In the genomic region with DNA sequence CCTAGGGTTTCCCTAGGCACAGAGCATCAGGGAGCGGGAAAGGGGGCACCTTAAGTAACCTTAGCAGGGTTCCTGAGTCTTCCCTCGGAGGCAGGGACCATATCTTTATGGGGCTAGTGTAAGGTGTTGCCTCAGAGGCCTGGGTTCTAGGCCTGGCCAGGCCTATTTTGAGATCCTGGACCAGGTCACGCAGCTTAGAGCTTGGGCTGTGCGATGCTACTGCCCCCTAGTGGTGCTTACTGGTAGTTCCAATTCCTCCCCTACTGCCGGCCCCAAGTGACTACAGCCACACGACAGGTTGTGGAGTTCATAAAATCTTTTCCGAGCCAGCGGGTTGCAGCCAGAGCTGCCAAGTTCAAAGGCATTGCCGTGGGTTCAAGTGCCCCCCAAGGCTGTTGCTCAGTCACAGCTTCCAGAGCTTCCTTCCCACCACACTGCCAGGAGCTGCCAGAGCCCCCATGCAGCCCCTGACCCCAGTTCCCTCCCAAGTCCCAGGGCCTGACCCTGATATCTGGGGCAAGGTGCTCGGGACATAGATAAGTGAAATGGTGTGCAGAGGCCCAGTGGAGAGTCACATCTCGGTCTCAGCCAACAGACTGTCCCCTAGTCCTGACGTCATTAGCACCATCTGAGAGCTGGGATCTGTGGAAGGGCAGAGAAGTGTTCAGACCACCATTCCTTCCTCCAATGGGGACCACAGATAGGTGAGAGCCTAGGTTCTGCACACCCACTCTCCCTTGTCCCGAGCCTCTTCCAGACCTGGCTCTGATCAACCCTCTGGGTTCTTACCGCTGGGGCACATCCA, we compare ENCODE assay signal across 8 cellular contexts. TPM values are rescaled to one million over a fixed set of nuclear protein-coding genes. Genes with fewer than 3 reads are reported as not detected.
DNase-seq lines count a peak whose midpoint lies in the region; ATAC-seq and TF ChIP-seq lines count a peak whose summit lies in the region.

No MANE protein-coding gene starts in this region.

- peak overlapping the region in 2 of 12 donors; percentile 0 to 47 for H3K27ac ChIP-seq in heart left ventricle

- POLR2A ChIA-PET in T-cell (lab: Charles Lee): interaction anchor here (0.5 to 0.6 kb wide), 3 partner anchors 29 to 926 kb away, joined by 3 read pairs; a partner anchor contains a TSS

- H3K27me3 ChIP-seq in adipocyte (replicated peaks; ENCODE audit: control insufficient read depth, insufficient read depth, low read length) (no peaks in the 10 kb centered on the region), heart left ventricle (peaks cover 0 to 16% (median 0%) of the 10 kb centered on the region in 9 donors)

- H3K36me3 ChIP-seq in adipocyte (ENCODE audit: control insufficient read depth, insufficient read depth, low read length, severe bottlenecking) (peaks cover 48% of the 10 kb centered on the region), heart left ventricle (peaks cover 3 to 54% (median 47%) of the 10 kb centered on the region in 9 donors)

- ATAC-seq in GM21723 (IDR thresholded peaks at IDR 0.05; ENCODE audit: unreplicated experiment) (peak; percentile 52), T-cell (replicated peaks in 1 of 4) (peak; percentile 61 to 72 (median 68)), heart left ventricle (peak; percentile 36 to 71 (median 40)), GM18867 (IDR thresholded peaks at IDR 0.05; ENCODE audit: unreplicated experiment) (no peak)

- peak overlapping the region in 1 of 2 donors; percentile 46 for H3K27ac Mint-ChIP-seq in T-cell

- CTCF ChIA-PET in T-cell (lab: Charles Lee): interaction anchor here (0.6 to 2.6 kb wide), 22 partner anchors 10 to 959 kb away, joined by 3 to 10 read pairs (median 3); a partner anchor contains a TSS

- H3K27me3 Mint-ChIP-seq in T-cell: peaks cover 17 to 19% of the 10 kb centered on the region in 2 donors

- H3K9me3 Mint-ChIP-seq in T-cell: no peaks in the 10 kb centered on the region

- intact Hi-C loops in heart left ventricle (cut with DNase I): loop anchor here in 9 of 10 donors (1.0 to 10.0 kb wide), 10 partner anchors 52 to 252 kb away; a partner anchor contains a TSS

- H3K4me1 ChIP-seq in adipocyte (ENCODE audit: control insufficient read depth, insufficient read depth, low read length) (peaks cover 8% of the 10 kb centered on the region), heart left ventricle (peaks cover 8 to 63% (median 37%) of the 10 kb centered on the region in 12 donors)

- H3K9me3 ChIP-seq in adipocyte (ENCODE audit: control insufficient read depth, low read length): no peaks in the 10 kb centered on the region
- no peaks in the 10 kb centered on the region for H3K9me3 ChIP-seq in heart left ventricle

- peak; percentile 89 to 100 (median 97) for TF ChIP-seq CTCF in heart left ventricle (IDR thresholded peaks at IDR 0.05)

- H3K36me3 Mint-ChIP-seq in T-cell: peaks cover 28% of the 10 kb centered on the region

- peak overlapping the region; percentile 27 for H3K9ac ChIP-seq in adipocyte (ENCODE audit: low read length)

- 24 to 27% (median 25%) methylated on average over 12 to 14 of the region's 14 CpGs for WGBS in heart left ventricle, 4 donors

- H3K4me3 ChIP-seq in adipocyte (ENCODE audit: low read length) (no peak overlapping the region), heart left ventricle (no peak overlapping the region)

- DNase-seq in COLO668 (lab: John Stamatoyannopoulos, UW; ENCODE audit: unreplicated experiment): peak; percentile 68
- peak; percentile 44 to 83 (median 78) for DNase-seq in NCI-H1417 (lab: John Stamatoyannopoulos, UW)
- DNase-seq in T-cell: peak; percentile 41 to 80 (median 70)
- DNase-seq in adipocyte (ENCODE audit: low read depth): peak; percentile 90
- DNase-seq in heart left ventricle: peak in 4 of 5 donors; percentile 74 to 82 (median 78)
- peak; percentile 82 for DNase-seq in putamen (ENCODE audit: low spot score)

- H3K4me1 Mint-ChIP-seq in T-cell: peaks cover 13 to 23% (median 22%) of the 10 kb centered on the region in 3 donors

- no peak overlapping the region for H3K4me3 Mint-ChIP-seq in T-cell

- peak in 1 of 2 donors; percentile 4 for TF ChIP-seq POLR2A in heart left ventricle (IDR thresholded peaks at IDR 0.05)

RNA-seq across cellular contexts. Expression of a gene that starts 3.3 kb away (rescaled TPM):
- under 1 TPM in 3 of 5 donors, not detected in 2; 0.53 to 0.95 (median 0.76) TPM for total RNA-seq in T-cell
- 1 to 10 TPM in 8 of 9 donors, under 1 TPM in 1; 0.50 to 5.1 (median 1.9) TPM for total RNA-seq in heart left ventricle
- 1 to 10 TPM in 1 of 2 donors, under 1 TPM in 1; 0.53 to 1.9 TPM for polyA plus RNA-seq in heart left ventricle

RNA-seq across cellular contexts. Expression of a gene that starts 9.9 kb away (rescaled TPM):
- 10 to 100 TPM; 43.7 to 85.0 (median 80.0) TPM for total RNA-seq in T-cell
- total RNA-seq in heart left ventricle: 10 to 100 TPM; 63.4 to 90.3 (median 75.3) TPM
- 100 to 1,000 TPM in 1 of 2 donors, 10 to 100 TPM in 1; 64.5 to 132 TPM for polyA plus RNA-seq in heart left ventricle

RNA-seq across cellular contexts. Expression of a gene that starts 10.0 kb away (rescaled TPM):
- total RNA-seq in T-cell (10 to 100 TPM; 42.3 to 49.8 (median 46.1) TPM), heart left ventricle (10 to 100 TPM in 8 of 9 donors, 1 to 10 TPM in 1; 9.5 to 20.6 (median 13.5) TPM)
- 10 to 100 TPM; 11.6 to 52.9 TPM for polyA plus RNA-seq in heart left ventricle

RNA-seq across cellular contexts. Expression of a gene that starts 29.5 kb away (rescaled TPM):
- total RNA-seq in T-cell (10 to 100 TPM; 30.8 to 51.9 (median 50.6) TPM), heart left ventricle (10 to 100 TPM; 16.9 to 34.5 (median 19.1) TPM)
- polyA plus RNA-seq in heart left ventricle: 10 to 100 TPM; 16.5 TPM

RNA-seq across cellular contexts. Expression of a gene that starts 51.5 kb away (rescaled TPM):
- 1 to 10 TPM in 4 of 5 donors, under 1 TPM in 1; 0.47 to 2.1 (median 1.4) TPM for total RNA-seq in T-cell
- 1 to 10 TPM in 8 of 9 donors, under 1 TPM in 1; 0.61 to 4.1 (median 2.6) TPM for total RNA-seq in heart left ventricle
- 1 to 10 TPM; 3.2 to 8.1 TPM for polyA plus RNA-seq in heart left ventricle
